ENCODE assay signal across 17 cellular contexts in the genomic region with DNA sequence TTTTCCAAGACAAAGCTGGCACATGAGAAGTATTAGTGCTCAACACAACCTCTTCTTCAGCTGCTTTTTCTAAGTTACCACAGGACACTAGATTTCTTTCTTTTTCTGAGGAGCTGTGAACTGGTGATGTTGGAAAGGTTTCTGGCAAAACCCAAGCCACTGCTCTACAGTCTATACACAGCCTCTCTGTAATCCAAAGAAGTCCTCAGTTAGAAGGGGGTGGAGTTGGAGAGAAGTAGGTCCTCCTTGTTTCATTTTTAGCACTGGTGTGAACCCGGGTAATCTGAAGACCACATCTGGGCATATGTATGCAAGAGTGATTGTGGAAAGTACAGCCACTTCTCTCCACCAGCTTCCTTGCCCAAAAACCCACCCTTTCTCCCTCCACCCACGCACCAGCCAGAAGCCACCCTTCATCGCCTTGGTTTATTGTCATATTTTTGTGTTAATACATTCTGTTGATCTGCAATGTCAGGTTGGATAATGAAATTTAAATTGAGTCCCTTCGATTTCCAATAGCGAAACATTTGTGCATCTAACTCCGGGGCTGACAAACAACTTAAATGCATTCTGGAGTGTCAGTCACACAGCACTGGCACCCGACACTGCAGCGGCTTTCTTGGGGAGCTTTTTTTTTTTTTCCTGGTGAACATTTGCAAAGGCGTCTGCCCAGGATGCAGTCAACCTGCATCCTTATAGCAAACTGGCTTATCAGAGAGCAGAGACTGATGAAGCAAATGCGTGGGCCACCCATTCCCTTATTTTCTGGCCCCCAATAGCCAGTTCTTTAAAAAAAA.
DNase-seq lines count a peak whose midpoint lies in the region; ATAC-seq lines count a peak whose summit lies in the region.
"Had no signal": no experiment of that assay in that cellular context is flagged by ENCODE, and none has a peak within 500 bp of the region (broad histone marks: within the 10 kb centered on the region; RNA-seq: fewer than 3 reads in every experiment).

No MANE protein-coding gene starts in this region.

- no peak for ATAC-seq in GM21737 (IDR thresholded peaks at IDR 0.05; ENCODE audit: unreplicated experiment)
- no peak for ATAC-seq in activated naive CD4-positive, alpha-beta T cell treated with anti-CD3 and anti-CD28 coated beads, Interleukin-2, amount 50 U/mL, for 72 hours
- ATAC-seq in HG03460 (IDR thresholded peaks at IDR 0.05; ENCODE audit: unreplicated experiment), result no peak
- ATAC-seq: effector memory CD8-positive, alpha-beta T cell; HCT116 had no signal

- H3K4me1 ChIP-seq in ectodermal cell (ENCODE audit: control insufficient read depth, insufficient read depth, low read length), result peaks cover 8% of the 10 kb centered on the region
- no peaks in the 10 kb centered on the region for H3K4me1 ChIP-seq in muscle layer of duodenum (ENCODE audit: control insufficient read depth in 1 of 2, insufficient read depth in 2 of 2, low read length in 2 of 2)

- no peak overlapping the region for H3K27ac ChIP-seq in ectodermal cell (ENCODE audit: insufficient read depth, low read depth, low read length, poor library complexity, severe bottlenecking)
- no peak overlapping the region for H3K27ac ChIP-seq in muscle layer of duodenum (ENCODE audit: low read length)
- peak overlapping the region; percentile 93 for H3K27ac ChIP-seq in substantia nigra (ENCODE audit: low read depth, low read length, poor library complexity, severe bottlenecking)
- H3K27ac ChIP-seq: skin epidermis had no signal

- H3K9me3 Mint-ChIP-seq in activated naive CD4-positive, alpha-beta T cell treated with anti-CD3 and anti-CD28 coated beads, Interleukin-2, amount 50 U/mL, for 72 hours, result no peaks in the 10 kb centered on the region

- no peaks in the 10 kb centered on the region for H3K9me3 ChIP-seq in ectodermal cell (ENCODE audit: control insufficient read depth, low read length)
- no peaks in the 10 kb centered on the region for H3K9me3 ChIP-seq in muscle layer of duodenum (ENCODE audit: control insufficient read depth in 1 of 2, low read length in 2 of 2)

- 68 to 69% methylated on average over 8 to 10 of the region's 10 CpGs for WGBS in ectodermal cell, 2 experiments

- DNase-seq in NCI-H1092 treated with DMSO at 0.1 percent for 48 hours (lab: John Stamatoyannopoulos, UW), result peak; percentile 35
- DNase-seq in NCI-H1092 (lab: John Stamatoyannopoulos, UW), result no peak
- DNase-seq in substantia nigra (lab: John Stamatoyannopoulos, UW), result peak in 9 of 49 donors; percentile 13 to 43 (median 29)
- DNase-seq in activated naive CD4-positive, alpha-beta T cell treated with anti-CD3 and anti-CD28 coated beads, Interleukin-2, amount 50 U/mL, for 72 hours (ENCODE audit: low spot score in 2 of 2), result no peak
- DNase-seq: activated CD4-positive, alpha-beta T cell treated with anti-CD3 and anti-CD28 coated beads, Interleukin-2, amount 50 U/mL, for 4 hours; activated T-cell treated with anti-CD3 and anti-CD28 coated beads, Interleukin-2, amount 50 U/mL, for 1 hour; CD4-positive, CD25-positive, alpha-beta regulatory T cell; DMS53; effector memory CD8-positive, alpha-beta T cell; NCI-H187 treated with DMSO at 0.1 percent for 48 hours had no signal

- H3K27ac Mint-ChIP-seq in activated naive CD4-positive, alpha-beta T cell treated with anti-CD3 and anti-CD28 coated beads, Interleukin-2, amount 50 U/mL, for 72 hours, result no peak overlapping the region
- H3K27ac Mint-ChIP-seq: activated naive CD8-positive, alpha-beta T cell; CD4-positive, CD25-positive, alpha-beta regulatory T cell; effector memory CD8-positive, alpha-beta T cell had no signal

- peak overlapping the region; percentile 20 for H3K4me3 ChIP-seq in ectodermal cell (ENCODE audit: insufficient read depth, low read depth, low read length)
- peak overlapping the region; percentile 43 to 79 for H3K4me3 ChIP-seq in muscle layer of duodenum (ENCODE audit: low read depth in 1 of 2, low read length in 2 of 2)

- H3K27me3 ChIP-seq in ectodermal cell (ENCODE audit: control insufficient read depth, insufficient read depth, low read length, poor library complexity, severe bottlenecking) (peaks cover 11% of the 10 kb centered on the region), muscle layer of duodenum (ENCODE audit: low read depth, low read length) (no peaks in the 10 kb centered on the region)

- peaks cover 5 to 8% of the 10 kb centered on the region in 2 donors for H3K36me3 Mint-ChIP-seq in activated naive CD4-positive, alpha-beta T cell treated with anti-CD3 and anti-CD28 coated beads, Interleukin-2, amount 50 U/mL, for 72 hours
- H3K36me3 Mint-ChIP-seq: CD4-positive, CD25-positive, alpha-beta regulatory T cell had no signal

- H3K36me3 ChIP-seq in ectodermal cell (ENCODE audit: control insufficient read depth, insufficient read depth, low read length) (no peaks in the 10 kb centered on the region), muscle layer of duodenum (ENCODE audit: control insufficient read depth in 1 of 2, insufficient read depth in 2 of 2, low read length in 2 of 2) (no peaks in the 10 kb centered on the region)
